11 cellular contexts compared by ENCODE assay signal in the genomic region with DNA sequence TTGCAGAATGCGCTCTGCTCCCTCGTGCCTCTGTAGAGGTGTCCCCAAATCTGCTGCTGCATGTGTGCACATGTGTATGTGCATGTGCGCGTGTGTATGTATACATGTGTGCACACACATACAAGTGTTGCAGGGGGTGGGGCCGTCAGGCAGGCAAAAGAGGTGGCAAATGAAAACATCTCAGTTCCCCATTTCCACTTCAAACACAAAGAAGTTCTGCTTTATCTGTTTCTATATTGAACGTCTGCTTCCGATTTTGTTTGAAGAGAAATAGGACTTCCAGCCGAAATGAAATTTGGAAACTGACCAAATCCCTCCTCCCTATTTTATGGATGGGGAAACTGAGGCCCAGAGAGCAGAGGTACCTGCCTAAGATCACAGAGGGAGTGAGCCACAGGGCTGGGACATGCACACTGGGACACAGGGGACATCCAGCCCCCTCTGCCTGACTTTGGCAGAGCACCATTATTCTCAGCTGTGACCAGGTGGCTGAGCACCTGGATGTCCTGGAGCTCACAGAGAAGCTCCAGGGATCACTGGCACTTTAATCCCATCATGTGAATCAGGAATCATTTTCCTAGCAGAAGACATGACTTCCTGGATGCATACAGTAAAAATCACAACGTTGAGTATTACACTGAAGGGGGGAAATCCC. TPM values are rescaled to one million over a fixed set of nuclear protein-coding genes. Genes with fewer than 3 reads are reported as not detected.
DNase-seq lines count a peak whose midpoint lies in the region; ATAC-seq and TF ChIP-seq lines count a peak whose summit lies in the region.
"Had no signal": no experiment of that assay in that cellular context is flagged by ENCODE, and none has a peak within 500 bp of the region (broad histone marks: within the 10 kb centered on the region; RNA-seq: fewer than 3 reads in every experiment).

No MANE protein-coding gene starts in this region.

- no peaks in the 10 kb centered on the region for H3K36me3 Mint-ChIP-seq in mesothelial cell of epicardium
- H3K36me3 Mint-ChIP-seq: activated naive CD4-positive, alpha-beta T cell treated with anti-CD3 and anti-CD28 coated beads, Interleukin-2, amount 10 ng/mL, durations not matched to agents 7 days and 5 days had no signal

- H3K9me3 Mint-ChIP-seq in mesothelial cell of epicardium = no peaks in the 10 kb centered on the region
- H3K9me3 Mint-ChIP-seq: activated naive CD4-positive, alpha-beta T cell treated with anti-CD3 and anti-CD28 coated beads, Interleukin-2, amount 10 ng/mL, durations not matched to agents 7 days and 5 days; stimulated activated naive CD8-positive, alpha-beta T cell treated with anti-CD3 and anti-CD28 coated beads, Interleukin-15, Interleukin-2, amounts not matched to agents 100 ng/mL and 50 ng/mL, for 24 hours had no signal

- H3K27me3 Mint-ChIP-seq in mesothelial cell of epicardium (ENCODE audit: low read depth) = peaks cover 30% of the 10 kb centered on the region

- H3K4me3 Mint-ChIP-seq in mesothelial cell of epicardium = no peak overlapping the region
- H3K4me3 Mint-ChIP-seq: activated naive CD4-positive, alpha-beta T cell treated with anti-CD3 and anti-CD28 coated beads, Interleukin-2, amount 10 ng/mL, durations not matched to agents 7 days and 5 days; stimulated activated naive CD8-positive, alpha-beta T cell treated with anti-CD3 and anti-CD28 coated beads, Interleukin-15, Interleukin-2, amounts not matched to agents 100 ng/mL and 50 ng/mL, for 24 hours had no signal

- peak; percentile 86 for ATAC-seq in GM18907 (IDR thresholded peaks at IDR 0.05; ENCODE audit: unreplicated experiment)
- ATAC-seq in GM21825 (IDR thresholded peaks at IDR 0.05; ENCODE audit: unreplicated experiment) = peak; percentile 84
- peak; percentile 75 for ATAC-seq in HG03565 (IDR thresholded peaks at IDR 0.05; ENCODE audit: unreplicated experiment)
- ATAC-seq: mucosa of descending colon had no signal

- H3K27ac Mint-ChIP-seq in mesothelial cell of epicardium = no peak overlapping the region
- H3K27ac Mint-ChIP-seq: activated naive CD4-positive, alpha-beta T cell treated with anti-CD3 and anti-CD28 coated beads, Interleukin-2, amount 10 ng/mL, durations not matched to agents 7 days and 5 days; stimulated activated naive CD8-positive, alpha-beta T cell treated with anti-CD3 and anti-CD28 coated beads, Interleukin-15, Interleukin-2, amounts not matched to agents 100 ng/mL and 50 ng/mL, for 24 hours had no signal

- DNase-seq in pons (ENCODE audit: low spot score) (peak; percentile 19), NCI-H2227 treated with DMSO at 0.1 percent for 48 hours (lab: John Stamatoyannopoulos, UW) (no peak), mesothelial cell of epicardium (ENCODE audit: low spot score in 2 of 2, unreplicated experiment in 2 of 2) (no peak), C1 segment of cervical spinal cord (lab: John Stamatoyannopoulos, UW) (no peak)
- DNase-seq: activated CD4-positive, CD25-positive, alpha-beta regulatory T cell treated with anti-CD3 and anti-CD28 coated beads, Interleukin-2, amount 50 U/mL, for 72 hours; activated naive CD4-positive, alpha-beta T cell treated with anti-CD3 and anti-CD28 coated beads, Interleukin-2, amount 10 ng/mL, durations not matched to agents 7 days and 5 days; mucosa of descending colon had no signal

- H3K4me1 Mint-ChIP-seq in mesothelial cell of epicardium = no peaks in the 10 kb centered on the region
- H3K4me1 Mint-ChIP-seq: activated naive CD4-positive, alpha-beta T cell treated with anti-CD3 and anti-CD28 coated beads, Interleukin-2, amount 10 ng/mL, durations not matched to agents 7 days and 5 days had no signal

- TF ChIP-seq CTCF in mesothelial cell of epicardium (IDR thresholded peaks at IDR 0.05; ENCODE audit: unreplicated experiment) = no peak

RNA-seq across cellular contexts. Expression of gene ALX4, which starts 41.2 kb away (rescaled TPM):
- total RNA-seq in mesothelial cell of epicardium = 5.5 to 6.4 TPM (median 5.5 TPM) in 3 replicates
- total RNA-seq: mucosa of descending colon had no signal
